Comparison of ENCODE assay signal across 8 cellular contexts in genomic region chr6:142850653-142851434, GRCh38.
DNase-seq lines count a peak whose midpoint lies in the region; ATAC-seq and TF ChIP-seq lines count a peak whose summit lies in the region.

No MANE protein-coding gene starts in this region.

- no peak for TF ChIP-seq POLR2A in uterus (IDR thresholded peaks at IDR 0.05)

- H3K27me3 Mint-ChIP-seq in CD8-positive, alpha-beta T cell (ENCODE audit: low read depth): no peaks in the 10 kb centered on the region

- H3K4me3 Mint-ChIP-seq in CD8-positive, alpha-beta T cell: peak overlapping the region; percentile 63

- no peak for TF ChIP-seq RAD21 in Ishikawa (IDR thresholded peaks at IDR 0.05; ENCODE audit: low read depth)

- intact Hi-C loops in CD8-positive, alpha-beta T cell (cut with DNase I, micrococcal nuclease): loop anchor here in 1 of 2 experiments (5.0 kb wide), 2 partner anchors 39 to 69 kb away; no protein-coding TSS in a partner anchor
- intact Hi-C loops in uterus (cut with DNase I; ENCODE audit: low total_unique reads): no loop called here

- peaks cover 2% of the 10 kb centered on the region for H3K36me3 Mint-ChIP-seq in CD8-positive, alpha-beta T cell

- ATAC-seq in CD8-positive, alpha-beta T cell: peak; percentile 57
- ATAC-seq in GM19463 (IDR thresholded peaks at IDR 0.05; ENCODE audit: unreplicated experiment): peak; percentile 36

- H3K4me1 Mint-ChIP-seq in CD8-positive, alpha-beta T cell (ENCODE audit: low read depth): peaks cover 94% of the 10 kb centered on the region

- no peak overlapping the region for H3K27ac ChIP-seq in CD8-positive, alpha-beta T cell (ENCODE audit: low read depth, low read length)
- H3K27ac ChIP-seq in uterus: peak overlapping the region; percentile 12 to 35

- in situ Hi-C loops in astrocyte of the spinal cord (cut with HindIII; ENCODE audit: low sequenced_read_pairs): no loop called here

- no peaks in the 10 kb centered on the region for H3K9me3 ChIP-seq in CD8-positive, alpha-beta T cell (ENCODE audit: low read length)
- H3K9me3 ChIP-seq in uterus: no peaks in the 10 kb centered on the region

- H3K27me3 ChIP-seq in CD8-positive, alpha-beta T cell (ENCODE audit: insufficient read depth, low read length): no peaks in the 10 kb centered on the region
- no peaks in the 10 kb centered on the region for H3K27me3 ChIP-seq in uterus

- H3K4me3 ChIP-seq in CD8-positive, alpha-beta T cell (ENCODE audit: low read depth, low read length): no peak overlapping the region
- H3K4me3 ChIP-seq in astrocyte of the spinal cord (ENCODE audit: low read depth, low read length) (no peak overlapping the region), uterus (no peak overlapping the region)

- CTCF ChIA-PET in CD8-positive, alpha-beta T cell (lab: Charles Lee): interaction anchor here (1.3 to 1.6 kb wide), 2 partner anchors 16 to 39 kb away, joined by 4 read pairs; no protein-coding TSS in a partner anchor

- POLR2A ChIA-PET in CD8-positive, alpha-beta T cell (lab: Charles Lee): no interaction called here

- peak in 2 of 7 experiments; percentile 34 to 46 for DNase-seq in CD8-positive, alpha-beta T cell
- DNase-seq in astrocyte of the spinal cord (ENCODE audit: low read depth, low spot score) (peak; percentile 54), uterus (no peak), HT-29 (ENCODE audit: low spot score) (no peak), amygdala (lab: John Stamatoyannopoulos, UW) (no peak), Kasumi-1 (lab: John Stamatoyannopoulos, UW) (no peak)

- H3K27ac Mint-ChIP-seq in CD8-positive, alpha-beta T cell: peak overlapping the region; percentile 89

- H3K36me3 ChIP-seq in CD8-positive, alpha-beta T cell (ENCODE audit: insufficient read depth, low read length): no peaks in the 10 kb centered on the region
- no peaks in the 10 kb centered on the region for H3K36me3 ChIP-seq in uterus

- no peaks in the 10 kb centered on the region for H3K9me3 Mint-ChIP-seq in CD8-positive, alpha-beta T cell

- H3K4me1 ChIP-seq in CD8-positive, alpha-beta T cell (ENCODE audit: insufficient read depth, low read length): peaks cover 91% of the 10 kb centered on the region
- peaks cover 0 to 4% of the 10 kb centered on the region in 2 donors for H3K4me1 ChIP-seq in uterus

- TF ChIP-seq CTCF in CD8-positive, alpha-beta T cell (IDR thresholded peaks at IDR 0.05): no peak
- no peak for TF ChIP-seq CTCF in astrocyte of the spinal cord (IDR thresholded peaks at IDR 0.05; ENCODE audit: low read depth, low read length)
- no peak for TF ChIP-seq CTCF in uterus (IDR thresholded peaks at IDR 0.05)

- TF ChIP-seq EP300 in Ishikawa (IDR thresholded peaks at IDR 0.05; ENCODE audit: borderline replicate concordance): no peak

TF ChIP-seq in Ishikawa, 13 proteins besides CTCF, POLR2A, EP300 and RAD21:
- TF ChIP-seq REST (IDR thresholded peaks at IDR 0.05; ENCODE audit: low read depth) (no peak), NFIC (IDR thresholded peaks at IDR 0.05) (0 out of 2 replicates have a peak, but pooled peaks have one; percentile 18)
